Comparison of ENCODE assay signal across 12 cellular contexts in genomic region chr5:179755022-179755421, GRCh38. TPM values are rescaled to one million over a fixed set of nuclear protein-coding genes. Genes with fewer than 3 reads are reported as not detected.
DNase-seq lines count a peak whose midpoint lies in the region; ATAC-seq and TF ChIP-seq lines count a peak whose summit lies in the region.
"Had no signal": no experiment of that assay in that cellular context is flagged by ENCODE, and none has a peak within 500 bp of the region (broad histone marks: within the 10 kb centered on the region; RNA-seq: fewer than 3 reads in every experiment).

No MANE protein-coding gene starts in this region.

- peak in 5 of 8 donors; percentile 30 to 65 (median 57) for ATAC-seq in heart right ventricle
- ATAC-seq in HG03432 (IDR thresholded peaks at IDR 0.05; ENCODE audit: unreplicated experiment): no peak
- ATAC-seq: activated CD8-positive, alpha-beta memory T cell treated with anti-CD3 and anti-CD28 coated beads, Interleukin-2, amount 10 ng/mL, durations not matched to agents 7 days and 5 days had no signal

- no peak overlapping the region for H3K4me3 ChIP-seq in HEK293 (ENCODE audit: low read depth, low read length)
- no peak overlapping the region for H3K4me3 ChIP-seq in heart right ventricle

- peak overlapping the region; percentile 0 for H3K27ac Mint-ChIP-seq in activated CD4-positive, alpha-beta memory T cell treated with anti-CD3 and anti-CD28 coated beads, Interleukin-2, amount 10 ng/mL, durations not matched to agents 7 days and 5 days
- H3K27ac Mint-ChIP-seq in neural crest cell (ENCODE audit: unreplicated experiment) (peak overlapping the region; percentile 73), Calu3 (ENCODE audit: unreplicated experiment) (no peak overlapping the region)
- H3K27ac Mint-ChIP-seq: activated CD8-positive, alpha-beta memory T cell treated with anti-CD3 and anti-CD28 coated beads, Interleukin-2, amount 10 ng/mL, durations not matched to agents 7 days and 5 days had no signal

- H3K4me1 ChIP-seq in HEK293 (ENCODE audit: control insufficient read depth, insufficient read depth, low read length) (peaks cover 11% of the 10 kb centered on the region), heart right ventricle (peaks cover 5 to 73% (median 49%) of the 10 kb centered on the region in 9 donors)

- H3K27ac ChIP-seq in HEK293 (ENCODE audit: extremely low read depth, low read depth, low read length) (no peak overlapping the region), heart right ventricle (peak overlapping the region in 6 of 10 donors; percentile 23 to 51 (median 36))

- H3K9me3 Mint-ChIP-seq in activated CD4-positive, alpha-beta memory T cell treated with anti-CD3 and anti-CD28 coated beads, Interleukin-2, amount 10 ng/mL, durations not matched to agents 7 days and 5 days: no peaks in the 10 kb centered on the region
- H3K9me3 Mint-ChIP-seq in neural crest cell: no peaks in the 10 kb centered on the region
- no peaks in the 10 kb centered on the region for H3K9me3 Mint-ChIP-seq in Calu3 (ENCODE audit: low read depth, unreplicated experiment)

- WGBS in heart right ventricle, 2 donors: 10 to 28% methylated on average over 2 of the region's 2 CpGs

- H3K4me1 Mint-ChIP-seq in activated CD4-positive, alpha-beta memory T cell treated with anti-CD3 and anti-CD28 coated beads, Interleukin-2, amount 10 ng/mL, durations not matched to agents 7 days and 5 days: peaks cover 35% of the 10 kb centered on the region
- H3K4me1 Mint-ChIP-seq in neural crest cell: peaks cover 35% of the 10 kb centered on the region
- peaks cover 29% of the 10 kb centered on the region for H3K4me1 Mint-ChIP-seq in Calu3 (ENCODE audit: low read depth, unreplicated experiment)

- no TSS peak for BruUV-seq in Calu3 (replicated peaks; lab: Mats Ljungman, UMichigan)

- H3K36me3 ChIP-seq in HEK293 (ENCODE audit: control insufficient read depth in 2 of 2, insufficient read depth in 1 of 2, low read length in 2 of 2) (peaks cover 2 to 8% of the 10 kb centered on the region in 2 experiments; a peak in 2 of 3 replicates), heart right ventricle (peaks cover 0 to 13% (median 0%) of the 10 kb centered on the region in 9 donors)

- DNase-seq in activated CD4-positive, alpha-beta memory T cell treated with anti-CD3 and anti-CD28 coated beads, Interleukin-2, amount 10 ng/mL, durations not matched to agents 7 days and 5 days: no peak
- DNase-seq in heart right ventricle: no peak
- DNase-seq in neural crest cell (ENCODE audit: low read depth, low spot score): no peak
- no peak for DNase-seq in NCI-H748 (lab: John Stamatoyannopoulos, UW; ENCODE audit: unreplicated experiment)
- no peak for DNase-seq in Calu3
- DNase-seq: activated CD8-positive, alpha-beta memory T cell treated with anti-CD3 and anti-CD28 coated beads, Interleukin-2, amount 10 ng/mL, durations not matched to agents 7 days and 5 days; caudate nucleus; DMS79; NCI-H1105; NCI-H774 had no signal

- peaks cover 17% of the 10 kb centered on the region for H3K36me3 Mint-ChIP-seq in activated CD4-positive, alpha-beta memory T cell treated with anti-CD3 and anti-CD28 coated beads, Interleukin-2, amount 10 ng/mL, durations not matched to agents 7 days and 5 days (ENCODE audit: low read depth)
- H3K36me3 Mint-ChIP-seq in neural crest cell (ENCODE audit: low read depth) (no peaks in the 10 kb centered on the region), Calu3 (ENCODE audit: insufficient read depth, unreplicated experiment) (peaks cover 7% of the 10 kb centered on the region)

- intact Hi-C loops in heart right ventricle (cut with DNase I) (no loop called here), Calu3 (cut with micrococcal nuclease; ENCODE audit: unreplicated experiment) (no loop called here)

- POLR2A ChIA-PET in HEK293 (lab: Yijun Ruan, JAX): no interaction called here
- POLR2A ChIA-PET in activated CD4-positive, alpha-beta memory T cell treated with anti-CD3 and anti-CD28 coated beads, Interleukin-2, amount 10 ng/mL, durations not matched to agents 7 days and 5 days (lab: Charles Lee): interaction anchor here (0.8 kb wide), 1 partner anchor 14 kb away, joined by 3 read pairs; no protein-coding TSS in a partner anchor

- CTCF ChIA-PET in HEK293 (lab: Yijun Ruan, JAX): interaction anchor here (1.1 to 2.0 kb wide), 2 partner anchors 8 to 32 kb away, joined by 3 to 16 read pairs; no protein-coding TSS in a partner anchor
- CTCF ChIA-PET in activated CD4-positive, alpha-beta memory T cell treated with anti-CD3 and anti-CD28 coated beads, Interleukin-2, amount 10 ng/mL, durations not matched to agents 7 days and 5 days (lab: Charles Lee): interaction anchor here (1.2 to 5.6 kb wide), 4 partner anchors 8 to 47 kb away, joined by 3 to 32 read pairs (median 6); no protein-coding TSS in a partner anchor
- CTCF ChIA-PET in Calu3 (lab: Charles Lee): no interaction called here

- TF ChIP-seq CTCF in HEK293 (tag by site-specific recombination; IDR thresholded peaks at IDR 0.05) (no peak), heart right ventricle (IDR thresholded peaks at IDR 0.05) (no peak), neural crest cell (conservative IDR thresholded peaks at IDR 0.05) (no peak), Calu3 (IDR thresholded peaks at IDR 0.05; ENCODE audit: unreplicated experiment) (no peak)

- no peak overlapping the region for H3K4me3 Mint-ChIP-seq in activated CD4-positive, alpha-beta memory T cell treated with anti-CD3 and anti-CD28 coated beads, Interleukin-2, amount 10 ng/mL, durations not matched to agents 7 days and 5 days
- H3K4me3 Mint-ChIP-seq in neural crest cell (no peak overlapping the region), Calu3 (ENCODE audit: low read depth, unreplicated experiment) (no peak overlapping the region)
- H3K4me3 Mint-ChIP-seq: activated CD8-positive, alpha-beta memory T cell treated with anti-CD3 and anti-CD28 coated beads, Interleukin-2, amount 10 ng/mL, durations not matched to agents 7 days and 5 days had no signal

- H3K9me3 ChIP-seq in HEK293 (ENCODE audit: control insufficient read depth, insufficient read depth, low read depth, low read length): no peaks in the 10 kb centered on the region
- H3K9me3 ChIP-seq in heart right ventricle: no peaks in the 10 kb centered on the region

- H3K27me3 Mint-ChIP-seq in activated CD4-positive, alpha-beta memory T cell treated with anti-CD3 and anti-CD28 coated beads, Interleukin-2, amount 10 ng/mL, durations not matched to agents 7 days and 5 days: no peaks in the 10 kb centered on the region
- no peaks in the 10 kb centered on the region for H3K27me3 Mint-ChIP-seq in neural crest cell (ENCODE audit: low read depth)
- no peaks in the 10 kb centered on the region for H3K27me3 Mint-ChIP-seq in Calu3 (ENCODE audit: unreplicated experiment)
- H3K27me3 Mint-ChIP-seq: activated CD8-positive, alpha-beta memory T cell treated with anti-CD3 and anti-CD28 coated beads, Interleukin-2, amount 10 ng/mL, durations not matched to agents 7 days and 5 days had no signal

- no peaks in the 10 kb centered on the region for H3K27me3 ChIP-seq in heart right ventricle

TF ChIP-seq in HEK293, 187 proteins besides CTCF, POLR2A, EP300 and RAD21:
- TF ChIP-seq ZNF157 (tag by site-specific recombination; IDR thresholded peaks at IDR 0.05): no peak
- peak; percentile 64 for TF ChIP-seq ZBTB17 (tag by site-specific recombination; IDR thresholded peaks at IDR 0.05)
- peak; percentile 93 for TF ChIP-seq PRDM1 (tag by site-specific recombination; IDR thresholded peaks at IDR 0.05)
TF ChIP-seq in HEK293: peak in this region for 2.

RNA-seq across cellular contexts. Expression of gene MAML1, which starts 22.4 kb away (rescaled TPM):
- total RNA-seq in activated CD4-positive, alpha-beta memory T cell treated with anti-CD3 and anti-CD28 coated beads, Interleukin-2, amount 10 ng/mL, durations not matched to agents 7 days and 5 days: 10 to 100 TPM; 33.3 to 35.2 TPM
- total RNA-seq in heart right ventricle: 10 to 100 TPM in 9 of 10 donors, 1 to 10 TPM in 1; 10.0 to 15.3 (median 12.5) TPM
- 1 to 10 TPM; 5.5 to 9.4 TPM for polyA plus RNA-seq in heart right ventricle
- total RNA-seq in neural crest cell: 57.6 and 59.1 TPM in 2 replicates
- 37.0 and 38.5 TPM in 2 replicates for total RNA-seq in Calu3 (2022)

RNA-seq across cellular contexts. Expression of gene LTC4S, which starts 38.8 kb away (rescaled TPM):
- total RNA-seq in activated CD4-positive, alpha-beta memory T cell treated with anti-CD3 and anti-CD28 coated beads, Interleukin-2, amount 10 ng/mL, durations not matched to agents 7 days and 5 days: 1 to 10 TPM; 2.1 to 3.3 TPM
- 10 to 100 TPM in 3 of 10 donors, 1 to 10 TPM in 7; 5.4 to 10.6 (median 7.9) TPM for total RNA-seq in heart right ventricle
- 10 to 100 TPM; 10.5 to 20.0 TPM for polyA plus RNA-seq in heart right ventricle
- total RNA-seq in neural crest cell: 2.4 and 3.3 TPM in 2 replicates
- 2.2 and 4.9 TPM in 2 replicates for total RNA-seq in Calu3 (2022)

RNA-seq across cellular contexts. Expression of gene MGAT4B, which starts 51.6 kb away (rescaled TPM):
- total RNA-seq in activated CD4-positive, alpha-beta memory T cell treated with anti-CD3 and anti-CD28 coated beads, Interleukin-2, amount 10 ng/mL, durations not matched to agents 7 days and 5 days: 10 to 100 TPM; 94.8 to 95.7 TPM
- total RNA-seq in heart right ventricle (100 to 1,000 TPM in 5 of 10 donors, 10 to 100 TPM in 5; 88.6 to 123 (median 102) TPM), neural crest cell (120 and 124 TPM in 2 replicates), Calu3 (2022) (610 and 613 TPM in 2 replicates)
- 10 to 100 TPM; 58.6 to 86.9 TPM for polyA plus RNA-seq in heart right ventricle

RNA-seq across cellular contexts. Expression of gene CANX, which starts 56.3 kb away (rescaled TPM):
- 100 to 1,000 TPM; 418 to 428 TPM for total RNA-seq in activated CD4-positive, alpha-beta memory T cell treated with anti-CD3 and anti-CD28 coated beads, Interleukin-2, amount 10 ng/mL, durations not matched to agents 7 days and 5 days
- total RNA-seq in heart right ventricle (100 to 1,000 TPM; 372 to 659 (median 492) TPM), neural crest cell (652 and 682 TPM in 2 replicates), Calu3 (2022) (1,253 and 1,434 TPM in 2 replicates)
- polyA plus RNA-seq in heart right ventricle: 100 to 1,000 TPM in 1 of 2 donors, 10 to 100 TPM in 1; 90.9 to 212 TPM
